ENCODE assay signal across 8 cellular contexts in genomic region chr2:207352978-207353377, GRCh38.
A peak's percentile ranks its signal among the peaks of the same experiment; 100 is the strongest.
DNase-seq lines count a peak whose midpoint lies in the region; ATAC-seq and TF ChIP-seq lines count a peak whose summit lies in the region.

No MANE protein-coding gene starts in this region.

- H3K27me3 Mint-ChIP-seq in osteocyte (ENCODE audit: unreplicated experiment) = no peaks in the 10 kb centered on the region

- TF ChIP-seq CTCF in adrenal gland (IDR thresholded peaks at IDR 0.05) (no peak), osteocyte (IDR thresholded peaks at IDR 0.05) (peak; percentile 12)

- H3K4me3 Mint-ChIP-seq in osteocyte (ENCODE audit: unreplicated experiment) = no peak overlapping the region

- 66 to 84% (median 75%) methylated on average over 2 of the region's 2 CpGs for WGBS in adrenal gland, 4 donors

- no peak for TF ChIP-seq POLR2A in adrenal gland (IDR thresholded peaks at IDR 0.05)

- intact Hi-C loops in adrenal gland (cut with DNase I) = no loop called here

- no peaks in the 10 kb centered on the region for H3K27me3 ChIP-seq in adrenal gland
- no peaks in the 10 kb centered on the region for H3K27me3 ChIP-seq in effector memory CD4-positive, alpha-beta T cell (replicated peaks; ENCODE audit: control insufficient read depth, insufficient read depth, low read length, poor library complexity, severe bottlenecking)

- ATAC-seq in GM18907 (IDR thresholded peaks at IDR 0.05; ENCODE audit: unreplicated experiment) = peak; percentile 83
- ATAC-seq in HG03103 (IDR thresholded peaks at IDR 0.05; ENCODE audit: low read depth, unreplicated experiment) = peak; percentile 81

- H3K9me3 Mint-ChIP-seq in osteocyte (ENCODE audit: unreplicated experiment) = peaks cover 12% of the 10 kb centered on the region

- no peak overlapping the region for H3K4me3 ChIP-seq in adrenal gland
- H3K4me3 ChIP-seq in effector memory CD4-positive, alpha-beta T cell (ENCODE audit: insufficient read depth, low read depth, low read length, poor library complexity, severe bottlenecking) = no peak overlapping the region

- no peak overlapping the region for H3K27ac Mint-ChIP-seq in osteocyte (ENCODE audit: unreplicated experiment)

- DNase-seq in AG20443 (ENCODE audit: low spot score) = peak; percentile 55
- peak in 4 of 7 donors; percentile 13 to 29 (median 27) for DNase-seq in adrenal gland
- DNase-seq in osteocyte (ENCODE audit: extremely low spot score, unreplicated experiment) = no peak
- no peak for DNase-seq in dedifferentiated amniotic fluid mesenchymal stem cell (ENCODE audit: extremely low spot score)
- DNase-seq in SW480 (ENCODE audit: low spot score) = no peak
- no peak for DNase-seq in effector memory CD4-positive, alpha-beta T cell

- no peaks in the 10 kb centered on the region for H3K4me1 ChIP-seq in adrenal gland (replicated peaks in 1 of 2)
- no peaks in the 10 kb centered on the region for H3K4me1 ChIP-seq in effector memory CD4-positive, alpha-beta T cell (ENCODE audit: control insufficient read depth, insufficient read depth, low read length, poor library complexity, severe bottlenecking)

- no peak overlapping the region for H3K27ac ChIP-seq in adrenal gland
- H3K27ac ChIP-seq in effector memory CD4-positive, alpha-beta T cell (ENCODE audit: insufficient read depth, low read length, poor library complexity, severe bottlenecking) = no peak overlapping the region

- no peaks in the 10 kb centered on the region for H3K36me3 Mint-ChIP-seq in osteocyte (ENCODE audit: unreplicated experiment)

- H3K4me1 Mint-ChIP-seq in osteocyte (ENCODE audit: unreplicated experiment) = no peaks in the 10 kb centered on the region

- no peaks in the 10 kb centered on the region for H3K9me3 ChIP-seq in adrenal gland (replicated peaks in 1 of 3)
- H3K9me3 ChIP-seq in effector memory CD4-positive, alpha-beta T cell (ENCODE audit: control insufficient read depth, low read length) = no peaks in the 10 kb centered on the region

- no peaks in the 10 kb centered on the region for H3K36me3 ChIP-seq in adrenal gland (replicated peaks in 1 of 2)
- no peaks in the 10 kb centered on the region for H3K36me3 ChIP-seq in effector memory CD4-positive, alpha-beta T cell (ENCODE audit: control insufficient read depth, insufficient read depth, low read length)

Comparison
In these comparisons a context has a peak if more than half of its experiments do, and no peak if none do; other contexts are left out.
1. DNase-seq: peak in AG20443 (single experiment) and adrenal gland (4 of 7); none in osteocyte (single experiment), dedifferentiated amniotic fluid mesenchymal stem cell (single experiment), SW480 (single experiment) and effector memory CD4-positive, alpha-beta T cell (0 of 3).